In genomic region chr4:7325541-7325940, GRCh38 we compare ENCODE assay signal across 18 cellular contexts.
"Had no signal": no experiment of that assay in that cellular context is flagged by ENCODE, and none has a peak within 500 bp of the region (broad histone marks: within the 10 kb centered on the region; RNA-seq: fewer than 3 reads in every experiment).

No MANE protein-coding gene starts in this region.

- H3K4me3 Mint-ChIP-seq: activated naive CD4-positive, alpha-beta T cell treated with anti-CD3 and anti-CD28 coated beads for 36 hours; activated naive CD8-positive, alpha-beta T cell treated with anti-CD3 and anti-CD28 coated beads, Interleukin-2, amount 50 U/mL, for 24 hours; mesothelial cell of epicardium; stimulated activated naive CD8-positive, alpha-beta T cell treated with anti-CD3 and anti-CD28 coated beads, Interleukin-15, Interleukin-2, amounts not matched to agents 100 ng/mL and 50 ng/mL, for 24 hours had no signal

- H3K9me3 Mint-ChIP-seq: activated T-helper 2 cell treated with anti-CD3 and anti-CD28 coated beads, Interferon-gamma antibody, Interleukin-2, Interleukin-4, amounts not matched to agents 10 μg/mL and 5 μg/mL and 100 μg/mL, durations not matched to agents 14 hours and 24 hours and 36 hours; stimulated activated naive CD8-positive, alpha-beta T cell treated with anti-CD3 and anti-CD28 coated beads, Interleukin-15, Interleukin-2, amounts not matched to agents 100 ng/mL and 50 ng/mL, for 24 hours had no signal

- H3K4me1 ChIP-seq: colonic mucosa had no signal

- H3K27ac Mint-ChIP-seq: activated naive CD4-positive, alpha-beta T cell treated with anti-CD3 and anti-CD28 coated beads for 36 hours; activated naive CD8-positive, alpha-beta T cell treated with anti-CD3 and anti-CD28 coated beads, Interleukin-2, amount 50 U/mL, for 24 hours; activated T-helper 2 cell treated with anti-CD3 and anti-CD28 coated beads, Interferon-gamma antibody, Interleukin-2, Interleukin-4, amounts not matched to agents 10 μg/mL and 5 μg/mL and 100 μg/mL, durations not matched to agents 14 hours and 24 hours and 36 hours; mesothelial cell of epicardium; stimulated activated naive CD8-positive, alpha-beta T cell treated with anti-CD3 and anti-CD28 coated beads, Interleukin-15, Interleukin-2, amounts not matched to agents 100 ng/mL and 50 ng/mL, for 24 hours had no signal

- H3K36me3 ChIP-seq: colonic mucosa, esophagus muscularis mucosa, neutrophil, SJSA1 had no signal

- H3K27ac ChIP-seq: colonic mucosa, esophagus muscularis mucosa, neutrophil, SJSA1, skin epidermis, testis had no signal

- H3K4me3 ChIP-seq: colonic mucosa, esophagus muscularis mucosa, lung, SJSA1, skin epidermis, testis had no signal

- DNase-seq: activated CD4-positive, alpha-beta T cell treated with anti-CD3 and anti-CD28 coated beads for 1 hour; activated CD4-positive, alpha-beta T cell treated with anti-CD3 and anti-CD28 coated beads, Interleukin-2, amount 50 U/mL, for 48 hours; activated naive CD4-positive, alpha-beta T cell treated with anti-CD3 and anti-CD28 coated beads for 36 hours; activated naive CD8-positive, alpha-beta T cell treated with anti-CD3 and anti-CD28 coated beads, Interleukin-2, amount 50 U/mL, for 24 hours; activated T-cell treated with anti-CD3 and anti-CD28 coated beads, Interleukin-2, amount 50 U/mL, for 1 hour; colonic mucosa; hippocampal formation; stimulated activated CD4-positive, alpha-beta T cell treated with anti-CD3 and anti-CD28 coated beads, Interleukin-4, amount 100 ng/mL, for 4 hours; stimulated activated CD8-positive, alpha-beta memory T cell treated with anti-CD3 and anti-CD28 coated beads, Interleukin-4, amount 100 ng/mL, for 48 hours; testis had no signal

- H3K27me3 Mint-ChIP-seq: stimulated activated naive CD8-positive, alpha-beta T cell treated with anti-CD3 and anti-CD28 coated beads, Interleukin-15, Interleukin-2, amounts not matched to agents 100 ng/mL and 50 ng/mL, for 24 hours had no signal

- H3K36me3 Mint-ChIP-seq: mesothelial cell of epicardium had no signal

- H3K27me3 ChIP-seq: colonic mucosa, esophagus muscularis mucosa, SJSA1, testis had no signal

- H3K9me3 ChIP-seq: colonic mucosa, neutrophil, SJSA1, testis had no signal
